1 cellular context compared by ENCODE assay signal in genomic region chr5:58499951-58500350, GRCh38.
TF ChIP-seq lines count a peak whose summit lies in the region.

No MANE protein-coding gene starts in this region.

TF ChIP-seq in IMR-90, 13 proteins besides CTCF, POLR2A, EP300 and RAD21 (continued from another document):
- TF ChIP-seq ELK1 (IDR thresholded peaks at IDR 0.05; ENCODE audit: borderline replicate concordance, low read depth, low read length), result no peak
